Comparison of ENCODE assay signal across 8 cellular contexts in genomic region chr17:42832213-42832933, GRCh38. TPM values are rescaled to one million over a fixed set of nuclear protein-coding genes. Genes with fewer than 3 reads are reported as not detected.
A peak's percentile ranks its signal among the peaks of the same experiment; 100 is the strongest.
DNase-seq lines count a peak whose midpoint lies in the region; ATAC-seq, FAIRE-seq and TF ChIP-seq lines count a peak whose summit lies in the region.

No MANE protein-coding gene starts in this region.

- peaks cover 0 to 37% (median 26%) of the 10 kb centered on the region in 11 experiments; a peak in 15 of 22 replicates for H4K20me1 ChIP-seq in BLaER1 treated with 17β-estradiol and CSF1 and Interleukin-3, amounts not matched to agents 10 nM and 100 nM
- no peaks in the 10 kb centered on the region for H4K20me1 ChIP-seq in HepG2 (ENCODE audit: insufficient read depth, low read length)

- WGBS in HepG2 (ENCODE audit: low lambda C conversion rate) = 21% methylated on average over 9 of the region's 9 CpGs
- WGBS in tibial nerve, 2 donors = 49 to 51% methylated on average over 9 of the region's 9 CpGs

- peak overlapping the region; percentile 90 to 99 (median 95) for H3K9ac ChIP-seq in BLaER1 treated with 17β-estradiol and CSF1 and Interleukin-3, amounts not matched to agents 10 nM and 100 nM
- peak overlapping the region; percentile 94 for H3K9ac ChIP-seq in HepG2 (ENCODE audit: insufficient read depth, low read depth, low read length)

- BruUV-seq in HepG2 (replicated peaks; lab: Mats Ljungman, UMichigan) = no TSS peak

- TF ChIP-seq EP300 in HepG2 (IDR thresholded peaks at IDR 0.05; ENCODE audit: low read depth in 2 of 2, low read length in 2 of 2) (peak in 1 of 2 experiments; percentile 59; a peak in 2 of 4 replicates), HepG2 (CRISPR knock-in tag; IDR thresholded peaks at IDR 0.05; ENCODE audit: borderline replicate concordance) (no peak), tibial nerve (IDR thresholded peaks at IDR 0.05) (no peak)

- peaks cover 26 to 36% (median 31%) of the 10 kb centered on the region in 10 experiments for H3K4me1 ChIP-seq in BLaER1 treated with 17β-estradiol and CSF1 and Interleukin-3, amounts not matched to agents 10 nM and 100 nM
- peaks cover 6 to 12% of the 10 kb centered on the region in 2 donors for H3K4me1 ChIP-seq in ascending aorta
- H3K4me1 ChIP-seq in HepG2 (ENCODE audit: insufficient read depth, low read length) = peaks cover 40% of the 10 kb centered on the region
- H3K4me1 ChIP-seq in tibial nerve = peaks cover 0 to 36% (median 14%) of the 10 kb centered on the region in 4 donors

- TF ChIP-seq RAD21 in HepG2 (CRISPR knock-in tag; IDR thresholded peaks at IDR 0.05) = no peak

- peak overlapping the region; percentile 84 to 98 (median 95) for H3K27ac ChIP-seq in BLaER1 treated with 17β-estradiol and CSF1 and Interleukin-3, amounts not matched to agents 10 nM and 100 nM
- H3K27ac ChIP-seq in ascending aorta (peak overlapping the region; percentile 88 to 89), HepG2 (ENCODE audit: extremely low read length, insufficient read depth, low read length) (peak overlapping the region; percentile 90), tibial nerve (peak overlapping the region; percentile 44 to 90 (median 88))

- peak overlapping the region; percentile 79 to 98 (median 92) for H3K4me2 ChIP-seq in BLaER1 treated with 17β-estradiol and CSF1 and Interleukin-3, amounts not matched to agents 10 nM and 100 nM
- H3K4me2 ChIP-seq in HepG2 (ENCODE audit: low read depth, low read length) = peak overlapping the region; percentile 92

- H2AFZ ChIP-seq in HepG2 (ENCODE audit: low read length) = peak overlapping the region; percentile 29

- H3K9me3 ChIP-seq in BLaER1 treated with 17β-estradiol and CSF1 and Interleukin-3, amounts not matched to agents 10 nM and 100 nM (replicated peaks in 1 of 11) = no peaks in the 10 kb centered on the region
- H3K9me3 ChIP-seq in ascending aorta (no peaks in the 10 kb centered on the region), HepG2 (ENCODE audit: low read length) (no peaks in the 10 kb centered on the region), tibial nerve (no peaks in the 10 kb centered on the region)

- H3K27me3 ChIP-seq in BLaER1 treated with 17β-estradiol and CSF1 and Interleukin-3, amounts not matched to agents 10 nM and 100 nM = no peaks in the 10 kb centered on the region
- H3K27me3 ChIP-seq in ascending aorta (no peaks in the 10 kb centered on the region), HepG2 (ENCODE audit: control insufficient read depth in 1 of 2, insufficient read depth in 2 of 2, low read length in 2 of 2) (no peaks in the 10 kb centered on the region; a peak in 1 of 5 replicates), tibial nerve (no peaks in the 10 kb centered on the region)

- TF ChIP-seq CTCF in ascending aorta (IDR thresholded peaks at IDR 0.05) (no peak), HepG2 (CRISPR knock-in tag; IDR thresholded peaks at IDR 0.05) (no peak), tibial nerve (IDR thresholded peaks at IDR 0.05) (no peak)

- peak; percentile 15 for ATAC-seq in HG03066 (IDR thresholded peaks at IDR 0.05; ENCODE audit: low read depth, unreplicated experiment)
- ATAC-seq in HepG2 = peak; percentile 61
- ATAC-seq in GM21786 (IDR thresholded peaks at IDR 0.05; ENCODE audit: unreplicated experiment) = no peak
- no peak for ATAC-seq in HG03108 (IDR thresholded peaks at IDR 0.05; ENCODE audit: unreplicated experiment)

- POLR2A ChIA-PET in HepG2 (lab: Yijun Ruan, JAX) = interaction anchor here (1.0 to 5.9 kb wide), 19 partner anchors 9 to 265 kb away, joined by 3 to 73 read pairs (median 5); partner anchors contain the start of genes AOC2, BECN1, CNTD1 and COA3

- peak overlapping the region; percentile 78 to 99 (median 89) for H3K4me3 ChIP-seq in BLaER1 treated with 17β-estradiol and CSF1 and Interleukin-3, amounts not matched to agents 10 nM and 100 nM
- peak overlapping the region; percentile 76 to 88 for H3K4me3 ChIP-seq in ascending aorta
- H3K4me3 ChIP-seq in HepG2 (replicated peaks in 1 of 3; ENCODE audit: insufficient read depth in 1 of 3, low read depth in 2 of 3, low read length in 3 of 3) = peak overlapping the region; percentile 92 to 98 (median 92)
- H3K4me3 ChIP-seq in tibial nerve = peak overlapping the region; percentile 52 to 96 (median 76)

- intact Hi-C loops in ascending aorta (cut with DNase I) = no loop called here
- intact Hi-C loops in HepG2 (cut with micrococcal nuclease; ENCODE audit: unreplicated experiment) = loop anchor here (5.0 kb wide), 1 partner anchor 165 kb away; the partner anchor contains the start of gene RPL27

- TF ChIP-seq POLR2A in HepG2 (IDR thresholded peaks at IDR 0.05; ENCODE audit: insufficient read depth in 1 of 2, low read depth in 2 of 2, low read length in 2 of 2) (peak in 1 of 2 experiments; percentile 38; a peak in 1 of 4 replicates), tibial nerve (IDR thresholded peaks at IDR 0.05) (no peak)

- DNase-seq in ascending aorta (ENCODE audit: low spot score in 2 of 2) = peak in 1 of 2 donors; percentile 8
- peak; percentile 76 for DNase-seq in HepG2 (ENCODE audit: low spot score)
- DNase-seq in tibial nerve (ENCODE audit: low spot score in 2 of 2) = no peak
- no peak for DNase-seq in NCI-H1436 (lab: John Stamatoyannopoulos, UW)

- H3K36me3 ChIP-seq in BLaER1 treated with 17β-estradiol and CSF1 and Interleukin-3, amounts not matched to agents 10 nM and 100 nM = peaks cover 27 to 32% (median 29%) of the 10 kb centered on the region in 11 experiments
- H3K36me3 ChIP-seq in ascending aorta = peaks cover 20 to 21% of the 10 kb centered on the region in 2 donors
- peaks cover 5 to 14% of the 10 kb centered on the region in 2 experiments for H3K36me3 ChIP-seq in HepG2 (replicated peaks in 1 of 2; ENCODE audit: control insufficient read depth in 1 of 2, insufficient read depth in 2 of 2, low read length in 2 of 2)
- peaks cover 0 to 26% (median 5%) of the 10 kb centered on the region in 3 donors for H3K36me3 ChIP-seq in tibial nerve

- FAIRE-seq in HepG2 (lab: Jason Lieb, UNC) = peak; percentile 87

- CTCF ChIA-PET in HepG2 (lab: Yijun Ruan, JAX; ENCODE audit: low intra/inter-chr PET ratio, low total read pairs) = no interaction called here

- in situ Hi-C loops in HepG2 (cut with HindIII; ENCODE audit: extremely low pct_ligation_motif_present, low pct_unique_long_range_greater_than_20kb) = no loop called here

- H3K79me2 ChIP-seq in HepG2 (ENCODE audit: insufficient read depth, low read length) = peaks cover 38% of the 10 kb centered on the region

RNA-seq across cellular contexts. Expression of gene PSME3, which starts 0.8 kb away (rescaled TPM):
- 29.7 TPM for total RNA-seq in ascending aorta
- 135 and 202 TPM in 2 replicates for total RNA-seq in HepG2 (2016; rRNA removed; fragmentation: Illumina TruSeq; extraction: Trizol)
- total RNA-seq in HepG2 (2016; cell fraction: cytosol; rRNA removed; fragmentation: Illumina TruSeq; extraction: Trizol; ENCODE audit: low read depth) = 57.2 and 65.9 TPM in 2 replicates
- 137 and 184 TPM in 2 replicates for total RNA-seq in HepG2 (2016; cell fraction: insoluble cytoplasmic fraction; rRNA removed; fragmentation: Illumina TruSeq; extraction: Trizol)
- total RNA-seq in HepG2 (2016; cell fraction: membrane; rRNA removed; fragmentation: Illumina TruSeq; extraction: Trizol) = 87.8 and 99.6 TPM in 2 replicates
- 85.8 and 91.0 TPM in 2 replicates for total RNA-seq in HepG2 (2016; cell fraction: nucleus; rRNA removed; fragmentation: Illumina TruSeq; extraction: Trizol)
- 61.5 and 66.3 TPM in 2 replicates for polyA plus RNA-seq in HepG2 (2011; rRNA removed)
- 46.2 and 72.9 TPM in 2 replicates for polyA plus RNA-seq in HepG2 (2011; cell fraction: cytosol; rRNA removed)
- polyA plus RNA-seq in HepG2 (2011; cell fraction: nucleus; rRNA removed) = 54.8 and 72.6 TPM in 2 replicates
- polyA plus RNA-seq in HepG2 (2012) = 70.9 and 82.9 TPM in 2 replicates
- polyA plus RNA-seq in HepG2 (2016; cell fraction: cytosol; fragmentation: Illumina TruSeq; extraction: Trizol; ENCODE audit: low read depth) = 40.6 and 52.7 TPM in 2 replicates
- polyA plus RNA-seq in HepG2 (2016; cell fraction: insoluble cytoplasmic fraction; fragmentation: Illumina TruSeq; extraction: Trizol; ENCODE audit: low read depth) = 192 and 233 TPM in 2 replicates
- polyA plus RNA-seq in HepG2 (2016; cell fraction: membrane; fragmentation: Illumina TruSeq; extraction: Trizol; ENCODE audit: low read depth) = 79.0 and 86.8 TPM in 2 replicates
- polyA plus RNA-seq in HepG2 (2016; cell fraction: nucleus; fragmentation: Illumina TruSeq; extraction: Trizol; ENCODE audit: insufficient read depth, low read depth) = 115 and 117 TPM in 2 replicates
- polyA minus RNA-seq in HepG2 (2011; rRNA and poly(A)+ RNA removed; ENCODE audit: low replicate concordance) = 45.3 and 91.4 TPM in 2 replicates
- polyA minus RNA-seq in HepG2 (2011; cell fraction: cytosol; rRNA and poly(A)+ RNA removed) = 33.7 and 38.2 TPM in 2 replicates
- 50.2 and 71.4 TPM in 2 replicates for polyA minus RNA-seq in HepG2 (2011; cell fraction: nucleus; rRNA and poly(A)+ RNA removed)
- 10 to 100 TPM; 42.2 to 86.7 (median 53.7) TPM for total RNA-seq in tibial nerve

RNA-seq across cellular contexts. Expression of gene BECN1, which starts 8.3 kb away (rescaled TPM):
- total RNA-seq in ascending aorta = 66.1 TPM
- 97.2 and 109 TPM in 2 replicates for total RNA-seq in HepG2 (2016; rRNA removed; fragmentation: Illumina TruSeq; extraction: Trizol)
- 55.5 and 62.2 TPM in 2 replicates for total RNA-seq in HepG2 (2016; cell fraction: cytosol; rRNA removed; fragmentation: Illumina TruSeq; extraction: Trizol; ENCODE audit: low read depth)
- total RNA-seq in HepG2 (2016; cell fraction: insoluble cytoplasmic fraction; rRNA removed; fragmentation: Illumina TruSeq; extraction: Trizol) = 93.4 and 107 TPM in 2 replicates
- total RNA-seq in HepG2 (2016; cell fraction: membrane; rRNA removed; fragmentation: Illumina TruSeq; extraction: Trizol) = 110 and 130 TPM in 2 replicates
- 64.5 and 67.5 TPM in 2 replicates for total RNA-seq in HepG2 (2016; cell fraction: nucleus; rRNA removed; fragmentation: Illumina TruSeq; extraction: Trizol)
- polyA plus RNA-seq in HepG2 (2011; rRNA removed) = 77.1 and 82.1 TPM in 2 replicates
- polyA plus RNA-seq in HepG2 (2011; cell fraction: cytosol; rRNA removed) = 56.9 and 59.6 TPM in 2 replicates
- polyA plus RNA-seq in HepG2 (2011; cell fraction: nucleus; rRNA removed) = 82.7 and 86.2 TPM in 2 replicates
- 71.0 and 75.9 TPM in 2 replicates for polyA plus RNA-seq in HepG2 (2012)
- 51.4 and 75.4 TPM in 2 replicates for polyA plus RNA-seq in HepG2 (2016; cell fraction: cytosol; fragmentation: Illumina TruSeq; extraction: Trizol; ENCODE audit: low read depth)
- polyA plus RNA-seq in HepG2 (2016; cell fraction: insoluble cytoplasmic fraction; fragmentation: Illumina TruSeq; extraction: Trizol; ENCODE audit: low read depth) = 112 and 124 TPM in 2 replicates
- 93.2 and 107 TPM in 2 replicates for polyA plus RNA-seq in HepG2 (2016; cell fraction: membrane; fragmentation: Illumina TruSeq; extraction: Trizol; ENCODE audit: low read depth)
- polyA plus RNA-seq in HepG2 (2016; cell fraction: nucleus; fragmentation: Illumina TruSeq; extraction: Trizol; ENCODE audit: insufficient read depth, low read depth) = 109 and 113 TPM in 2 replicates
- 64.5 and 76.4 TPM in 2 replicates for polyA minus RNA-seq in HepG2 (2011; rRNA and poly(A)+ RNA removed; ENCODE audit: low replicate concordance)
- 28.1 and 41.1 TPM in 2 replicates for polyA minus RNA-seq in HepG2 (2011; cell fraction: cytosol; rRNA and poly(A)+ RNA removed)
- 93.6 and 112 TPM in 2 replicates for polyA minus RNA-seq in HepG2 (2011; cell fraction: nucleus; rRNA and poly(A)+ RNA removed)
- total RNA-seq in tibial nerve = 100 to 1,000 TPM in 1 of 4 donors, 10 to 100 TPM in 3; 76.7 to 104 (median 80.4) TPM

RNA-seq across cellular contexts. Expression of gene AOC2, which starts 12.0 kb away (rescaled TPM):
- not detected for total RNA-seq in ascending aorta
- total RNA-seq in HepG2 (2016; rRNA removed; fragmentation: Illumina TruSeq; extraction: Trizol) = 0.55 and 1.2 TPM in 2 replicates
- not detected in 2 replicates for total RNA-seq in HepG2 (2016; cell fraction: cytosol; rRNA removed; fragmentation: Illumina TruSeq; extraction: Trizol; ENCODE audit: low read depth)
- total RNA-seq in HepG2 (2016; cell fraction: insoluble cytoplasmic fraction; rRNA removed; fragmentation: Illumina TruSeq; extraction: Trizol) = 0.30 and 1.3 TPM in 2 replicates
- 0.31 and 0.38 TPM in 2 replicates for total RNA-seq in HepG2 (2016; cell fraction: membrane; rRNA removed; fragmentation: Illumina TruSeq; extraction: Trizol)
- total RNA-seq in HepG2 (2016; cell fraction: nucleus; rRNA removed; fragmentation: Illumina TruSeq; extraction: Trizol) = 2.2 and 3.5 TPM in 2 replicates
- polyA plus RNA-seq in HepG2 (2011; rRNA removed) = 3.3 and 5.1 TPM in 2 replicates
- polyA plus RNA-seq in HepG2 (2011; cell fraction: cytosol; rRNA removed) = 1.7 TPM in 2 replicates
- 21.9 and 26.2 TPM in 2 replicates for polyA plus RNA-seq in HepG2 (2011; cell fraction: nucleus; rRNA removed)
- polyA plus RNA-seq in HepG2 (2012) = 2.7 and 9.2 TPM in 2 replicates
- 0.10 and 0.19 TPM in 2 replicates for polyA plus RNA-seq in HepG2 (2016; cell fraction: cytosol; fragmentation: Illumina TruSeq; extraction: Trizol; ENCODE audit: low read depth)
- polyA plus RNA-seq in HepG2 (2016; cell fraction: insoluble cytoplasmic fraction; fragmentation: Illumina TruSeq; extraction: Trizol; ENCODE audit: low read depth) = 0.66 and 0.95 TPM in 2 replicates
- polyA plus RNA-seq in HepG2 (2016; cell fraction: membrane; fragmentation: Illumina TruSeq; extraction: Trizol; ENCODE audit: low read depth) = 0.24 and 0.30 TPM in 2 replicates
- polyA plus RNA-seq in HepG2 (2016; cell fraction: nucleus; fragmentation: Illumina TruSeq; extraction: Trizol; ENCODE audit: insufficient read depth, low read depth) = 5.9 and 6.2 TPM in 2 replicates
- polyA minus RNA-seq in HepG2 (2011; rRNA and poly(A)+ RNA removed; ENCODE audit: low replicate concordance) = 5.1 and 5.5 TPM in 2 replicates
- polyA minus RNA-seq in HepG2 (2011; cell fraction: cytosol; rRNA and poly(A)+ RNA removed) = 0.26 and 0.59 TPM in 2 replicates
- polyA minus RNA-seq in HepG2 (2011; cell fraction: nucleus; rRNA and poly(A)+ RNA removed) = 9.8 and 10.3 TPM in 2 replicates
- 1 to 10 TPM; 2.0 to 3.3 (median 3.0) TPM for total RNA-seq in tibial nerve

RNA-seq across cellular contexts. Expression of gene AOC3, which starts 18.6 kb away (rescaled TPM):
- 128 TPM for total RNA-seq in ascending aorta
- 8.7 and 10.4 TPM in 2 replicates for total RNA-seq in HepG2 (2016; rRNA removed; fragmentation: Illumina TruSeq; extraction: Trizol)
- 1.1 and 1.3 TPM in 2 replicates for total RNA-seq in HepG2 (2016; cell fraction: cytosol; rRNA removed; fragmentation: Illumina TruSeq; extraction: Trizol; ENCODE audit: low read depth)
- 8.4 and 9.5 TPM in 2 replicates for total RNA-seq in HepG2 (2016; cell fraction: insoluble cytoplasmic fraction; rRNA removed; fragmentation: Illumina TruSeq; extraction: Trizol)
- 5.2 and 5.4 TPM in 2 replicates for total RNA-seq in HepG2 (2016; cell fraction: membrane; rRNA removed; fragmentation: Illumina TruSeq; extraction: Trizol)
- 5.4 and 5.6 TPM in 2 replicates for total RNA-seq in HepG2 (2016; cell fraction: nucleus; rRNA removed; fragmentation: Illumina TruSeq; extraction: Trizol)
- 51.7 and 61.0 TPM in 2 replicates for polyA plus RNA-seq in HepG2 (2011; rRNA removed)
- 41.8 and 51.7 TPM in 2 replicates for polyA plus RNA-seq in HepG2 (2011; cell fraction: cytosol; rRNA removed)
- polyA plus RNA-seq in HepG2 (2011; cell fraction: nucleus; rRNA removed) = 46.4 and 56.2 TPM in 2 replicates
- 44.7 and 61.7 TPM in 2 replicates for polyA plus RNA-seq in HepG2 (2012)
- 2.7 and 3.3 TPM in 2 replicates for polyA plus RNA-seq in HepG2 (2016; cell fraction: cytosol; fragmentation: Illumina TruSeq; extraction: Trizol; ENCODE audit: low read depth)
- 21.1 and 22.0 TPM in 2 replicates for polyA plus RNA-seq in HepG2 (2016; cell fraction: insoluble cytoplasmic fraction; fragmentation: Illumina TruSeq; extraction: Trizol; ENCODE audit: low read depth)
- polyA plus RNA-seq in HepG2 (2016; cell fraction: membrane; fragmentation: Illumina TruSeq; extraction: Trizol; ENCODE audit: low read depth) = 6.6 and 6.7 TPM in 2 replicates
- polyA plus RNA-seq in HepG2 (2016; cell fraction: nucleus; fragmentation: Illumina TruSeq; extraction: Trizol; ENCODE audit: insufficient read depth, low read depth) = 18.7 and 18.9 TPM in 2 replicates
- 0.51 and 56.5 TPM in 2 replicates for polyA minus RNA-seq in HepG2 (2011; rRNA and poly(A)+ RNA removed; ENCODE audit: low replicate concordance)
- polyA minus RNA-seq in HepG2 (2011; cell fraction: cytosol; rRNA and poly(A)+ RNA removed) = 13.8 and 20.0 TPM in 2 replicates
- 11.6 and 18.6 TPM in 2 replicates for polyA minus RNA-seq in HepG2 (2011; cell fraction: nucleus; rRNA and poly(A)+ RNA removed)
- 10 to 100 TPM; 49.0 to 74.1 (median 53.0) TPM for total RNA-seq in tibial nerve

RNA-seq across cellular contexts. Expression of gene CNTD1, which starts 33.7 kb away (rescaled TPM):
- total RNA-seq in ascending aorta = not detected
- total RNA-seq in HepG2 (2016; rRNA removed; fragmentation: Illumina TruSeq; extraction: Trizol) = 0.11 TPM in 1 of 2 replicates, not detected in the other
- not detected in 2 replicates for total RNA-seq in HepG2 (2016; cell fraction: cytosol; rRNA removed; fragmentation: Illumina TruSeq; extraction: Trizol; ENCODE audit: low read depth)
- 0.26 and 0.45 TPM in 2 replicates for total RNA-seq in HepG2 (2016; cell fraction: insoluble cytoplasmic fraction; rRNA removed; fragmentation: Illumina TruSeq; extraction: Trizol)
- total RNA-seq in HepG2 (2016; cell fraction: membrane; rRNA removed; fragmentation: Illumina TruSeq; extraction: Trizol) = not detected in 2 replicates
- 0.25 TPM in 1 of 2 replicates, not detected in the other for total RNA-seq in HepG2 (2016; cell fraction: nucleus; rRNA removed; fragmentation: Illumina TruSeq; extraction: Trizol)
- 0.15 and 0.34 TPM in 2 replicates for polyA plus RNA-seq in HepG2 (2011; rRNA removed)
- polyA plus RNA-seq in HepG2 (2011; cell fraction: cytosol; rRNA removed) = 0.16 and 0.17 TPM in 2 replicates
- 0.17 TPM in 1 of 2 replicates, not detected in the other for polyA plus RNA-seq in HepG2 (2011; cell fraction: nucleus; rRNA removed)
- 1.8 TPM in 2 replicates for polyA plus RNA-seq in HepG2 (2012)
- 0.11 TPM in 1 of 2 replicates, not detected in the other for polyA plus RNA-seq in HepG2 (2016; cell fraction: cytosol; fragmentation: Illumina TruSeq; extraction: Trizol; ENCODE audit: low read depth)
- 0.11 and 0.36 TPM in 2 replicates for polyA plus RNA-seq in HepG2 (2016; cell fraction: insoluble cytoplasmic fraction; fragmentation: Illumina TruSeq; extraction: Trizol; ENCODE audit: low read depth)
- polyA plus RNA-seq in HepG2 (2016; cell fraction: membrane; fragmentation: Illumina TruSeq; extraction: Trizol; ENCODE audit: low read depth) = 0.15 and 0.41 TPM in 2 replicates
- 0.77 TPM in 1 of 2 replicates, not detected in the other for polyA plus RNA-seq in HepG2 (2016; cell fraction: nucleus; fragmentation: Illumina TruSeq; extraction: Trizol; ENCODE audit: insufficient read depth, low read depth)
- polyA minus RNA-seq in HepG2 (2011; rRNA and poly(A)+ RNA removed; ENCODE audit: low replicate concordance) = not detected in 2 replicates
- polyA minus RNA-seq in HepG2 (2011; cell fraction: cytosol; rRNA and poly(A)+ RNA removed) = not detected in 2 replicates
- 0.25 TPM in 1 of 2 replicates, not detected in the other for polyA minus RNA-seq in HepG2 (2011; cell fraction: nucleus; rRNA and poly(A)+ RNA removed)
- under 1 TPM in 1 of 4 donors, not detected in 3; 0.22 TPM for total RNA-seq in tibial nerve

Comparison
In these comparisons a context has a peak if more than half of its experiments do, and no peak if none do; other contexts are left out.
1. ATAC-seq: peak in HG03066 (single experiment) and HepG2 (single experiment); none in GM21786 (single experiment) and HG03108 (single experiment).
2. Peak in every context shown above with its lines, with median percentiles within 50 percentile points of each other: H3K27ac ChIP-seq and H3K4me3 ChIP-seq.